ENCODE assay signal across 2 cellular contexts in the genomic region with DNA sequence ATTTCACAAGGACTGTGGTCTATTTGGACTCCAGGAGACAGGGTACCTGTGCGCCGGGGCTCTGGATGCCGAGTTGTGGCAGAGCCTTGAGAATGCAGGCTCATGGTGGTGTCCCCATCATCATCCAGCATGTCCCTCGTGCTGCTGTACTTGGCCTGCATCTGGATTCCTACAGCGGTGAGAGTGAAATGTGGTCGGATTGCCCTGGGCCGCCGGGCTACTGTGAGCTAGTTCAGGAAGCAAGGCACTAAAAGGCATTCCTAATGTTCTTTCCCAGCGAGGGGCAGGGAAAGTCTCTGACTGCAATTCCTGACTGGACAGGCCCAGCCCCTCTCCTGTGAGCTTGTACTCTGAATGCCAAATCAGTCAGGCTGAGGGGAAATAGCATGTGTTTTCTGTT.
TF ChIP-seq lines count a peak whose summit lies in the region.

TSS of gene CLEC1A (minus strand) at position 224 of the 400 bp plus-strand sequence. CDS start at position 161, 63 bp downstream.

TF ChIP-seq in H1, 55 proteins besides CTCF, POLR2A, EP300 and RAD21:
- TF ChIP-seq BCL11A (IDR thresholded peaks at IDR 0.05; ENCODE audit: low read depth in 2 of 2, low read length in 2 of 2): no peak
- TF ChIP-seq ATF2 (IDR thresholded peaks at IDR 0.05; ENCODE audit: low read length): no peak
- no peak for TF ChIP-seq SIRT6 (IDR thresholded peaks at IDR 0.05; ENCODE audit: low read length)
- TF ChIP-seq SIX5 (IDR thresholded peaks at IDR 0.05; ENCODE audit: low read depth, low read length): no peak
- no peak for TF ChIP-seq BACH1 (IDR thresholded peaks at IDR 0.05; ENCODE audit: low read length)
- TF ChIP-seq CEBPB (IDR thresholded peaks at IDR 0.05; ENCODE audit: low read depth, low read length): no peak
- TF ChIP-seq BRCA1 (IDR thresholded peaks at IDR 0.05; ENCODE audit: low read depth, low read length): no peak
- no peak for TF ChIP-seq SP4 (IDR thresholded peaks at IDR 0.05; ENCODE audit: low read length)
- TF ChIP-seq PHF8 (conservative IDR thresholded peaks at IDR 0.05; ENCODE audit: low read depth, low read length): no peak
- no peak for TF ChIP-seq RFX5 (IDR thresholded peaks at IDR 0.05; ENCODE audit: borderline replicate concordance, low read depth, low read length)
- TF ChIP-seq JUND (IDR thresholded peaks at IDR 0.05; ENCODE audit: low read length): no peak
- TF ChIP-seq SIN3A (conservative IDR thresholded peaks at IDR 0.05 in 1 of 2, IDR thresholded peaks at IDR 0.05 in 1 of 2; ENCODE audit: low read depth in 1 of 2, low read length in 2 of 2): no peak
- no peak for TF ChIP-seq HDAC2 (IDR thresholded peaks at IDR 0.05; ENCODE audit: borderline replicate concordance in 1 of 2, low read depth in 2 of 2, low read length in 2 of 2)
- no peak for TF ChIP-seq POU5F1 (IDR thresholded peaks at IDR 0.05; ENCODE audit: low read depth, low read length)
- no peak; the same call in 1 of the 2 replicates for TF ChIP-seq POLR2AphosphoS5 (IDR thresholded peaks at IDR 0.05; ENCODE audit: low read depth, low read length)
- TF ChIP-seq SRF (IDR thresholded peaks at IDR 0.05; ENCODE audit: low read depth, low read length): no peak
- TF ChIP-seq, protein P1, sequence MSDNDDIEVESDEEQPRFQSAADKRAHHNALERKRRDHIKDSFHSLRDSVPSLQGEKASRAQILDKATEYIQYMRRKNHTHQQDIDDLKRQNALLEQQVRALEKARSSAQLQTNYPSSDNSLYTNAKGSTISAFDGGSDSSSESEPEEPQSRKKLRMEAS (IDR thresholded peaks at IDR 0.05): no peak
- no peak for TF ChIP-seq NANOG (IDR thresholded peaks at IDR 0.05; ENCODE audit: insufficient read depth, low read depth, low read length, poor library complexity, severe bottlenecking)

TF ChIP-seq in GM12891, 5 proteins besides CTCF, POLR2A, EP300 and RAD21:
- no peak for TF ChIP-seq POLR2AphosphoS5 (IDR thresholded peaks at IDR 0.05; ENCODE audit: low read depth, low read length)
- TF ChIP-seq POU2F2 (IDR thresholded peaks at IDR 0.05; ENCODE audit: low read depth, low read length): no peak
- TF ChIP-seq SPI1 (IDR thresholded peaks at IDR 0.05; ENCODE audit: low read depth, low read length): no peak
- TF ChIP-seq TAF1 (IDR thresholded peaks at IDR 0.05; ENCODE audit: low read depth, low read length): no peak
- no peak for TF ChIP-seq PAX5 (IDR thresholded peaks at IDR 0.05; ENCODE audit: insufficient read depth, low read length, severe bottlenecking)
